12 cellular contexts compared by ENCODE assay signal in genomic region chr17:41813699-41814124, GRCh38. TPM values are rescaled to one million over a fixed set of nuclear protein-coding genes. Genes with fewer than 3 reads are reported as not detected.
DNase-seq lines count a peak whose midpoint lies in the region; TF ChIP-seq lines count a peak whose summit lies in the region.
"Had no signal": no experiment of that assay in that cellular context is flagged by ENCODE, and none has a peak within 500 bp of the region (broad histone marks: within the 10 kb centered on the region; RNA-seq: fewer than 3 reads in every experiment).

No MANE protein-coding gene starts in this region.

- H3K9me3 ChIP-seq in SJSA1 (replicated peaks) (no peaks in the 10 kb centered on the region), testis (no peaks in the 10 kb centered on the region)
- H3K9me3 ChIP-seq: colonic mucosa had no signal

- H3K27ac ChIP-seq in SJSA1: no peak overlapping the region
- H3K27ac ChIP-seq in testis: no peak overlapping the region
- H3K27ac ChIP-seq: colonic mucosa had no signal

- no peak for TF ChIP-seq POLR2A in testis (IDR thresholded peaks at IDR 0.05)

- peaks cover 29% of the 10 kb centered on the region for H3K36me3 ChIP-seq in SJSA1
- H3K36me3 ChIP-seq in testis (ENCODE audit: low read depth, missing control alignments): no peaks in the 10 kb centered on the region
- H3K36me3 ChIP-seq: colonic mucosa had no signal

- H3K4me1 ChIP-seq in SJSA1 (replicated peaks) (peaks cover 35% of the 10 kb centered on the region), testis (peaks cover 17% of the 10 kb centered on the region)

- H3K27me3 ChIP-seq in SJSA1 (replicated peaks): no peaks in the 10 kb centered on the region
- H3K27me3 ChIP-seq in testis: no peaks in the 10 kb centered on the region
- H3K27me3 ChIP-seq: colonic mucosa had no signal

- DNase-seq in EH (ENCODE audit: low read depth): peak; percentile 57
- DNase-seq in SJSA1 (ENCODE audit: low read depth in 1 of 2, low spot score in 2 of 2): no peak
- peak in 1 of 2 donors; percentile 42 for DNase-seq in foreskin fibroblast
- DNase-seq in retinal pigment epithelial cell (ENCODE audit: low read depth): no peak
- no peak for DNase-seq in stimulated activated CD4-positive, alpha-beta T cell treated with anti-CD3 and anti-CD28 coated beads, Interleukin-1b, Interleukin-23, amount 100 ng/mL, for 48 hours
- no peak for DNase-seq in testis
- no peak for DNase-seq in DMS53 treated with DMSO at 0.1 percent for 48 hours (lab: John Stamatoyannopoulos, UW; ENCODE audit: unreplicated experiment)
- DNase-seq in SIG-M5 (lab: John Stamatoyannopoulos, UW): no peak
- DNase-seq: activated CD4-positive, alpha-beta T cell treated with anti-CD3 and anti-CD28 coated beads for 1 hour; colonic mucosa; NCI-H526 had no signal

- TF ChIP-seq CTCF in foreskin fibroblast (IDR thresholded peaks at IDR 0.05; ENCODE audit: low read depth, low read length) (no peak), retinal pigment epithelial cell (conservative IDR thresholded peaks at IDR 0.05; ENCODE audit: low read depth, low read length) (no peak), testis (IDR thresholded peaks at IDR 0.05) (no peak)

- WGBS in testis, 2 donors: 57 to 64% methylated on average over 8 to 9 of the region's 9 CpGs

- intact Hi-C loops in testis (cut with DNase I; ENCODE audit: low total_unique reads): no loop called here

- H3K4me3 ChIP-seq in SJSA1 (peak overlapping the region; percentile 93), foreskin fibroblast (ENCODE audit: low read depth in 1 of 2, low read length in 2 of 2) (peak overlapping the region; percentile 68 to 85), retinal pigment epithelial cell (ENCODE audit: low read length) (peak overlapping the region; percentile 63), testis (no peak overlapping the region)

RNA-seq across cellular contexts. Expression of gene FKBP10, which starts 0.9 kb away (rescaled TPM):
- 81.4 and 90.2 TPM in 2 replicates for total RNA-seq in SJSA1 (2014; rRNA removed; shearing (Covaris generic))
- 10 to 100 TPM; 31.4 to 36.5 TPM for total RNA-seq in testis
- polyA plus RNA-seq in testis (ENCODE audit: insufficient read depth, low read depth, low replicate concordance): 37.8 TPM

RNA-seq across cellular contexts. Expression of gene P3H4, which starts 2.0 kb away (rescaled TPM):
- total RNA-seq in SJSA1 (2014; rRNA removed; shearing (Covaris generic)): 40.9 and 45.4 TPM in 2 replicates
- 10 to 100 TPM in 1 of 2 donors, 1 to 10 TPM in 1; 9.9 to 13.9 TPM for total RNA-seq in testis
- polyA plus RNA-seq in testis (ENCODE audit: insufficient read depth, low read depth, low replicate concordance): 6.9 TPM

RNA-seq across cellular contexts. Expression of gene NT5C3B, which starts 22.3 kb away (rescaled TPM):
- 54.7 and 84.9 TPM in 2 replicates for total RNA-seq in SJSA1 (2014; rRNA removed; shearing (Covaris generic))
- total RNA-seq in testis: 10 to 100 TPM; 61.9 to 74.3 TPM
- polyA plus RNA-seq in testis (ENCODE audit: insufficient read depth, low read depth, low replicate concordance): 214 TPM

RNA-seq across cellular contexts. Expression of gene KLHL10, which starts 23.9 kb away (rescaled TPM):
- total RNA-seq in SJSA1 (2014; rRNA removed; shearing (Covaris generic)): not detected in 2 replicates
- 10 to 100 TPM; 31.8 to 76.3 TPM for total RNA-seq in testis
- polyA plus RNA-seq in testis (ENCODE audit: insufficient read depth, low read depth, low replicate concordance): 130 TPM
- total RNA-seq: colonic mucosa, mononuclear cell had no signal

RNA-seq across cellular contexts. Expression of gene JUP, which starts 27.2 kb away (rescaled TPM):
- total RNA-seq in SJSA1 (2014; rRNA removed; shearing (Covaris generic)): 1.1 and 2.2 TPM in 2 replicates
- 10 to 100 TPM; 36.8 to 38.9 TPM for total RNA-seq in testis
- polyA plus RNA-seq in testis (ENCODE audit: insufficient read depth, low read depth, low replicate concordance): 22.5 TPM

Comparison
In these comparisons a context has a peak if more than half of its experiments do, and no peak if none do; other contexts are left out.
1. H3K4me3 ChIP-seq: peak in SJSA1 (single experiment), foreskin fibroblast (2 of 2) and retinal pigment epithelial cell (single experiment); none in testis (0 of 2).